ENCODE assay signal across 20 cellular contexts in the genomic region with DNA sequence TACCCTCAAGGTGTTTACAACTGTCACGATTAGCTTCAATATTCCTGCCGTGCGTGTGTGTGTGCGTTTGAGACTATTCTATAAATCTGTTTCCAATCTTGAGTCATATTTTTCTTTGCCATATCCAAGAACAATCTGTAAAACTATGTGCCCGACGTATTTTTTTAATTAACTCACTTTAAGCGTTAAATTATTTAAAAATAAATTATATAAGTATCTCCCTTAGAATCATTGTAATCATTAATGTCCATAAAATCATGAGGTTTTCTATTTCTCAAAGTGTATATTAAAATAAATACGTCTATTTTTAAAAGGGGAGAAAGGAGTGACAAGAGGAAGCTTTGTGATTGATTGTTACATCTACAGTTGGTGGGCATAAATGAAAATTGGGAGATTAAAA. TPM values are rescaled to one million over a fixed set of nuclear protein-coding genes. Genes with fewer than 3 reads are reported as not detected.
DNase-seq lines count a peak whose midpoint lies in the region; ATAC-seq and TF ChIP-seq lines count a peak whose summit lies in the region.
"Had no signal": no experiment of that assay in that cellular context is flagged by ENCODE, and none has a peak within 500 bp of the region (broad histone marks: within the 10 kb centered on the region; RNA-seq: fewer than 3 reads in every experiment).

No MANE protein-coding gene starts in this region.

- POLR2A ChIA-PET in naive thymus-derived CD4-positive, alpha-beta T cell (lab: Charles Lee), result no interaction called here

- H3K4me3 ChIP-seq in left ventricle myocardium inferior (no peak overlapping the region), hepatocyte (no peak overlapping the region), skin epidermis (peak overlapping the region in 1 of 7 experiments; percentile 70), aorta (ENCODE audit: low read length in 2 of 2) (no peak overlapping the region)
- H3K4me3 ChIP-seq in naive thymus-derived CD4-positive, alpha-beta T cell (ENCODE audit: low read length), result no peak overlapping the region
- H3K4me3 ChIP-seq: A549, lung, PC-9 had no signal

- H3K4me1 Mint-ChIP-seq in naive thymus-derived CD4-positive, alpha-beta T cell, result peaks cover 12 to 57% (median 37%) of the 10 kb centered on the region in 7 donors

- DNase-seq in left ventricle myocardium inferior (no peak), cardiac septum (ENCODE audit: low spot score) (no peak), hepatocyte (ENCODE audit: low spot score) (no peak), aorta (no peak), T1000 (lab: John Stamatoyannopoulos, UW) (no peak)
- DNase-seq in naive thymus-derived CD4-positive, alpha-beta T cell, result no peak
- DNase-seq: activated CD4-positive, alpha-beta T cell treated with anti-CD3 and anti-CD28 coated beads for 48 hours; activated CD8-positive, alpha-beta memory T cell treated with anti-CD3 and anti-CD28 coated beads, Interleukin-2, amount 50 U/mL, for 48 hours; activated naive CD4-positive, alpha-beta T cell; CD4-positive, CD25-positive, alpha-beta regulatory T cell; DMS79 treated with DMSO at 0.1 percent for 48 hours; effector memory CD8-positive, alpha-beta T cell; NCI-H526 treated with DMSO at 0.1 percent for 48 hours; PC-9; stimulated activated CD4-positive, alpha-beta T cell treated with anti-CD3 and anti-CD28 coated beads, Interleukin-2, amount 100 ng/mL, for 24 hours had no signal

- TF ChIP-seq CTCF in left ventricle myocardium inferior (IDR thresholded peaks at IDR 0.05; ENCODE audit: borderline replicate concordance), result no peak
- TF ChIP-seq CTCF in hepatocyte (IDR thresholded peaks at IDR 0.05; ENCODE audit: poor library complexity), result no peak

- no peaks in the 10 kb centered on the region for H3K36me3 ChIP-seq in left ventricle myocardium inferior
- no peaks in the 10 kb centered on the region for H3K36me3 ChIP-seq in hepatocyte (replicated peaks; ENCODE audit: insufficient read depth, low read depth)
- H3K36me3 ChIP-seq in aorta (ENCODE audit: control insufficient read depth in 1 of 2, insufficient read depth in 2 of 2, low read length in 1 of 2), result peaks cover 1 to 3% of the 10 kb centered on the region in 2 donors
- H3K36me3 ChIP-seq in naive thymus-derived CD4-positive, alpha-beta T cell (ENCODE audit: control insufficient read depth in 2 of 3, insufficient read depth in 3 of 3, low read length in 3 of 3), result no peaks in the 10 kb centered on the region

- CTCF ChIA-PET in naive thymus-derived CD4-positive, alpha-beta T cell (lab: Charles Lee), result interaction anchor here (0.6 to 1.0 kb wide), 2 partner anchors 13 to 508 kb away, joined by 3 read pairs; no protein-coding TSS in a partner anchor

- H3K27ac ChIP-seq in left ventricle myocardium inferior (replicated peaks), result peak overlapping the region; percentile 95
- peak overlapping the region; percentile 67 for H3K27ac ChIP-seq in hepatocyte
- peak overlapping the region in 11 of 21 experiments; percentile 6 to 97 (median 53) for H3K27ac ChIP-seq in skin epidermis
- H3K27ac ChIP-seq in aorta (ENCODE audit: low read depth in 1 of 2, low read length in 2 of 2), result peak overlapping the region; percentile 56 to 92
- H3K27ac ChIP-seq in naive thymus-derived CD4-positive, alpha-beta T cell (ENCODE audit: low read depth, low read length), result no peak overlapping the region
- H3K27ac ChIP-seq: A549, PC-9 had no signal

- intact Hi-C loops in left ventricle myocardium inferior (cut with micrococcal nuclease) (no loop called here), cardiac septum (cut with DNase I) (no loop called here), aorta (cut with DNase I) (no loop called here)
- intact Hi-C loops in naive thymus-derived CD4-positive, alpha-beta T cell (cut with micrococcal nuclease), result no loop called here

- H3K9me3 Mint-ChIP-seq in naive thymus-derived CD4-positive, alpha-beta T cell, result no peaks in the 10 kb centered on the region
- H3K9me3 Mint-ChIP-seq: effector memory CD8-positive, alpha-beta T cell had no signal

- WGBS in hepatocyte (ENCODE audit: low lambda C conversion rate, missing lambda C conversion rate), result 84% methylated on average over 8 of the region's 8 CpGs
- 10 to 17% methylated on average over 8 of the region's 8 CpGs for WGBS in aorta, 2 donors

- H3K4me2 ChIP-seq in hepatocyte, result peak overlapping the region; percentile 90
- H3K4me2 ChIP-seq: A549, PC-9 had no signal

- no peaks in the 10 kb centered on the region for H3K27me3 Mint-ChIP-seq in naive thymus-derived CD4-positive, alpha-beta T cell
- H3K27me3 Mint-ChIP-seq: CD4-positive, CD25-positive, alpha-beta regulatory T cell; effector memory CD8-positive, alpha-beta T cell had no signal

- no peak overlapping the region for H2AFZ ChIP-seq in hepatocyte
- H2AFZ ChIP-seq: PC-9 had no signal

- H3K27me3 ChIP-seq in left ventricle myocardium inferior (ENCODE audit: low read depth) (no peaks in the 10 kb centered on the region), hepatocyte (no peaks in the 10 kb centered on the region), aorta (ENCODE audit: control insufficient read depth in 1 of 2, insufficient read depth in 2 of 2, low read length in 1 of 2) (no peaks in the 10 kb centered on the region)
- H3K27me3 ChIP-seq in naive thymus-derived CD4-positive, alpha-beta T cell (ENCODE audit: control insufficient read depth in 2 of 2, insufficient read depth in 2 of 2, low read length in 2 of 2), result no peaks in the 10 kb centered on the region

- no peaks in the 10 kb centered on the region for H3K9me2 ChIP-seq in hepatocyte (replicated peaks; ENCODE audit: insufficient read depth)

- H3K4me1 ChIP-seq in left ventricle myocardium inferior, result peaks cover 68% of the 10 kb centered on the region
- peaks cover 21% of the 10 kb centered on the region for H3K4me1 ChIP-seq in hepatocyte (ENCODE audit: insufficient read depth)
- H3K4me1 ChIP-seq in aorta (ENCODE audit: control insufficient read depth in 1 of 2, insufficient read depth in 2 of 2, low read length in 2 of 2), result peaks cover 3 to 7% of the 10 kb centered on the region in 2 donors
- H3K4me1 ChIP-seq in naive thymus-derived CD4-positive, alpha-beta T cell (ENCODE audit: control insufficient read depth in 2 of 2, insufficient read depth in 2 of 2, low read length in 2 of 2), result peaks cover 0 to 8% of the 10 kb centered on the region in 2 donors
- H3K4me1 ChIP-seq: A549 had no signal

- H3K36me3 Mint-ChIP-seq in naive thymus-derived CD4-positive, alpha-beta T cell, result peaks cover 3 to 24% (median 8%) of the 10 kb centered on the region in 5 donors

- H4K20me1 ChIP-seq in hepatocyte (ENCODE audit: insufficient read depth, poor library complexity, severe bottlenecking), result peaks cover 5% of the 10 kb centered on the region

- no peak for ATAC-seq in aorta (ENCODE audit: low FRiP score)
- no peak for ATAC-seq in naive thymus-derived CD4-positive, alpha-beta T cell
- no peak for ATAC-seq in HG03159 (IDR thresholded peaks at IDR 0.05; ENCODE audit: unreplicated experiment)
- ATAC-seq: A549; effector memory CD8-positive, alpha-beta T cell had no signal

- peaks cover 55% of the 10 kb centered on the region for H3K79me2 ChIP-seq in hepatocyte

- no peak overlapping the region for H3K27ac Mint-ChIP-seq in naive thymus-derived CD4-positive, alpha-beta T cell
- H3K27ac Mint-ChIP-seq: effector memory CD8-positive, alpha-beta T cell; IgD-negative memory B cell had no signal

- peak overlapping the region in 1 of 10 donors; percentile 9 for H3K4me3 Mint-ChIP-seq in naive thymus-derived CD4-positive, alpha-beta T cell
- H3K4me3 Mint-ChIP-seq: effector memory CD8-positive, alpha-beta T cell had no signal

- H3K9me3 ChIP-seq in left ventricle myocardium inferior (replicated peaks), result no peaks in the 10 kb centered on the region
- no peaks in the 10 kb centered on the region for H3K9me3 ChIP-seq in hepatocyte (ENCODE audit: low read depth)
- no peaks in the 10 kb centered on the region for H3K9me3 ChIP-seq in aorta (ENCODE audit: control insufficient read depth, low read length)
- H3K9me3 ChIP-seq in naive thymus-derived CD4-positive, alpha-beta T cell (ENCODE audit: control insufficient read depth in 2 of 3, low read length in 3 of 3), result no peaks in the 10 kb centered on the region
- H3K9me3 ChIP-seq: A549 had no signal

RNA-seq across cellular contexts. Expression of gene SETMAR, which starts 2.9 kb away (rescaled TPM):
- total RNA-seq in left ventricle myocardium inferior, result 16.6 TPM
- 15.8 TPM for total RNA-seq in cardiac septum
- total RNA-seq in hepatocyte, result 15.4 and 23.4 TPM in 2 replicates
- 13.5 and 16.5 TPM in 2 replicates for polyA plus RNA-seq in hepatocyte
- total RNA-seq in aorta, result 10 to 100 TPM; 23.4 to 26.1 TPM
- polyA plus RNA-seq in aorta, result 10 to 100 TPM; 15.7 to 30.2 TPM
- total RNA-seq in naive thymus-derived CD4-positive, alpha-beta T cell, result 10 to 100 TPM in 4 of 5 experiments, 1 to 10 TPM in 1; 6.4 to 13.7 (median 12.5) TPM
- 10 to 100 TPM; 19.9 to 24.1 TPM for polyA plus RNA-seq in naive thymus-derived CD4-positive, alpha-beta T cell
